In the genomic region with DNA sequence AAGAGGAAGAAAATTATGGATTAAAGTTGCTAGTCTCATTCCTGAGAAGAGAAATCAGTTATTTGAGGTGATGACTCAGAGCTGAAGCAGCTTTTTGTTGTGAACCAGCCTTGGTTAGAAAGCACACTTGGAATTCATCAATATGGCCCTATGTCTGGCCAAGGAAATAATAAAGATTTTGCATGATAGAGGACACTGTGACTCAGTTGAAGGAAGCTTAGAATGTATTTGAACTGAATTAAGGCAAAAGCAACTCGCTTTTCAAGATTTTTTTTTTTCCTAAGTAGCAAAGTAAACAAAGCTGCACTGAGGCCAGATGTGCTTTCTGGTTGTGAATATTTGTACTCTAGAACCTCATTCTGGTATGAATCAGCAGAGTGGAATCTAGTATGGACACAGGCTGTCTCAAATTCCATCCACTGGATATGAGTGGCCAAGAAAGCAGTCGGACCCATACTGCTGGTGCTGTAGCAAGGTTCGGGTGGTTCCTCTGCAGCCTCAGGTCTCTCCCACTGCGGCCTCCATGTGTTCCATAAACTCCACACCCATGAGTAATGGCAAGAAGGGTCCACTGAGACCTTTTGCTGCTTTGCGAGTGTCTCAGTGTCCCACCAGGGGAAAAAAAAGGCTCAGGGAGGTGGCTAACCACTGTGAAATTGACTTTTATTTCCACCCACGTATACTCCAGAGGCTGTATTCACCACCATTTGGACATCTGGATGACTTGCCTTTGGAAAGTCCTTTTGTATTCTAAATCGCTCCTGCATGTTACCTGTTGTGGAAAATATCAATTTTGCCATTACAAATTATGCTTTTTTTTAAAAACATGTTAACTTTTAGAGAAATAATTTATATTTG, we compare ENCODE assay signal across 1 cellular context.
TF ChIP-seq lines count a peak whose summit lies in the region.

No MANE protein-coding gene starts in this region.

TF ChIP-seq in HepG2, 621 proteins besides CTCF, POLR2A, EP300 and RAD21 (continued from another document and continues in another):
- TF ChIP-seq, protein P1, sequence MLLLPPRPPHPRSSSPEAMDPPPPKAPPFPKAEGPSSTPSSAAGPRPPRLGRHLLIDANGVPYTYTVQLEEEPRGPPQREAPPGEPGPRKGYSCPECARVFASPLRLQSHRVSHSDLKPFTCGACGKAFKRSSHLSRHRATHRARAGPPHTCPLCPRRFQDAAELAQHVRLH (CRISPR knock-in tag; IDR thresholded peaks at IDR 0.05; ENCODE audit: borderline replicate concordance, low read depth) = no peak
- TF ChIP-seq HNRNPUL1 (IDR thresholded peaks at IDR 0.05; ENCODE audit: low read depth, low read length) = no peak
- TF ChIP-seq ATF7-NPFF (CRISPR knock-in tag; IDR thresholded peaks at IDR 0.05; ENCODE audit: low read depth) = no peak
- TF ChIP-seq ZNF841 (CRISPR knock-in tag; IDR thresholded peaks at IDR 0.05; ENCODE audit: borderline replicate concordance) = no peak
- TF ChIP-seq ZNF883 (CRISPR knock-in tag; IDR thresholded peaks at IDR 0.05; ENCODE audit: not compliant biosample characterization) = no peak
- no peak for TF ChIP-seq HNRNPH1 (optimal IDR thresholded peaks at IDR 0.05; ENCODE audit: low read depth, low read length)
- TF ChIP-seq ZFP36L2 (CRISPR knock-in tag; IDR thresholded peaks at IDR 0.05) = no peak
- no peak for TF ChIP-seq MTA3 (CRISPR knock-in tag; IDR thresholded peaks at IDR 0.05)
- TF ChIP-seq MYNN (CRISPR knock-in tag; IDR thresholded peaks at IDR 0.05; ENCODE audit: low read depth) = no peak
- TF ChIP-seq IKZF1 (IDR thresholded peaks at IDR 0.05) = no peak
- TF ChIP-seq, protein P2, sequence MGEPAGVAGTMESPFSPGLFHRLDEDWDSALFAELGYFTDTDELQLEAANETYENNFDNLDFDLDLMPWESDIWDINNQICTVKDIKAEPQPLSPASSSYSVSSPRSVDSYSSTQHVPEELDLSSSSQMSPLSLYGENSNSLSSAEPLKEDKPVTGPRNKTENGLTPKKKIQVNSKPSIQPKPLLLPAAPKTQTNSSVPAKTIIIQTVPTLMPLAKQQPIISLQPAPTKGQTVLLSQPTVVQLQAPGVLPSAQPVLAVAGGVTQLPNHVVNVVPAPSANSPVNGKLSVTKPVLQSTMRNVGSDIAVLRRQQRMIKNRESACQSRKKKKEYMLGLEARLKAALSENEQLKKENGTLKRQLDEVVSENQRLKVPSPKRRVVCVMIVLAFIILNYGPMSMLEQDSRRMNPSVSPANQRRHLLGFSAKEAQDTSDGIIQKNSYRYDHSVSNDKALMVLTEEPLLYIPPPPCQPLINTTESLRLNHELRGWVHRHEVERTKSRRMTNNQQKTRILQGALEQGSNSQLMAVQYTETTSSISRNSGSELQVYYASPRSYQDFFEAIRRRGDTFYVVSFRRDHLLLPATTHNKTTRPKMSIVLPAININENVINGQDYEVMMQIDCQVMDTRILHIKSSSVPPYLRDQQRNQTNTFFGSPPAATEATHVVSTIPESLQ (CRISPR knock-in tag; conservative IDR thresholded peaks at IDR 0.05) = no peak
- TF ChIP-seq ZNF546 (CRISPR knock-in tag; conservative IDR thresholded peaks at IDR 0.05) = no peak
- TF ChIP-seq JUN (CRISPR knock-in tag; IDR thresholded peaks at IDR 0.05) = peak; percentile 56; the same call in 1 of the 2 replicates
- no peak for TF ChIP-seq KDM6A (CRISPR knock-in tag; IDR thresholded peaks at IDR 0.05; ENCODE audit: low read depth)
- TF ChIP-seq, protein P3, sequence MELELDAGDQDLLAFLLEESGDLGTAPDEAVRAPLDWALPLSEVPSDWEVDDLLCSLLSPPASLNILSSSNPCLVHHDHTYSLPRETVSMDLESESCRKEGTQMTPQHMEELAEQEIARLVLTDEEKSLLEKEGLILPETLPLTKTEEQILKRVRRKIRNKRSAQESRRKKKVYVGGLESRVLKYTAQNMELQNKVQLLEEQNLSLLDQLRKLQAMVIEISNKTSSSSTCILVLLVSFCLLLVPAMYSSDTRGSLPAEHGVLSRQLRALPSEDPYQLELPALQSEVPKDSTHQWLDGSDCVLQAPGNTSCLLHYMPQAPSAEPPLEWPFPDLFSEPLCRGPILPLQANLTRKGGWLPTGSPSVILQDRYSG (CRISPR knock-in tag; IDR thresholded peaks at IDR 0.05) = no peak
- TF ChIP-seq RFXAP (CRISPR knock-in tag; IDR thresholded peaks at IDR 0.05; ENCODE audit: borderline replicate concordance) = no peak
- TF ChIP-seq, protein P4, sequence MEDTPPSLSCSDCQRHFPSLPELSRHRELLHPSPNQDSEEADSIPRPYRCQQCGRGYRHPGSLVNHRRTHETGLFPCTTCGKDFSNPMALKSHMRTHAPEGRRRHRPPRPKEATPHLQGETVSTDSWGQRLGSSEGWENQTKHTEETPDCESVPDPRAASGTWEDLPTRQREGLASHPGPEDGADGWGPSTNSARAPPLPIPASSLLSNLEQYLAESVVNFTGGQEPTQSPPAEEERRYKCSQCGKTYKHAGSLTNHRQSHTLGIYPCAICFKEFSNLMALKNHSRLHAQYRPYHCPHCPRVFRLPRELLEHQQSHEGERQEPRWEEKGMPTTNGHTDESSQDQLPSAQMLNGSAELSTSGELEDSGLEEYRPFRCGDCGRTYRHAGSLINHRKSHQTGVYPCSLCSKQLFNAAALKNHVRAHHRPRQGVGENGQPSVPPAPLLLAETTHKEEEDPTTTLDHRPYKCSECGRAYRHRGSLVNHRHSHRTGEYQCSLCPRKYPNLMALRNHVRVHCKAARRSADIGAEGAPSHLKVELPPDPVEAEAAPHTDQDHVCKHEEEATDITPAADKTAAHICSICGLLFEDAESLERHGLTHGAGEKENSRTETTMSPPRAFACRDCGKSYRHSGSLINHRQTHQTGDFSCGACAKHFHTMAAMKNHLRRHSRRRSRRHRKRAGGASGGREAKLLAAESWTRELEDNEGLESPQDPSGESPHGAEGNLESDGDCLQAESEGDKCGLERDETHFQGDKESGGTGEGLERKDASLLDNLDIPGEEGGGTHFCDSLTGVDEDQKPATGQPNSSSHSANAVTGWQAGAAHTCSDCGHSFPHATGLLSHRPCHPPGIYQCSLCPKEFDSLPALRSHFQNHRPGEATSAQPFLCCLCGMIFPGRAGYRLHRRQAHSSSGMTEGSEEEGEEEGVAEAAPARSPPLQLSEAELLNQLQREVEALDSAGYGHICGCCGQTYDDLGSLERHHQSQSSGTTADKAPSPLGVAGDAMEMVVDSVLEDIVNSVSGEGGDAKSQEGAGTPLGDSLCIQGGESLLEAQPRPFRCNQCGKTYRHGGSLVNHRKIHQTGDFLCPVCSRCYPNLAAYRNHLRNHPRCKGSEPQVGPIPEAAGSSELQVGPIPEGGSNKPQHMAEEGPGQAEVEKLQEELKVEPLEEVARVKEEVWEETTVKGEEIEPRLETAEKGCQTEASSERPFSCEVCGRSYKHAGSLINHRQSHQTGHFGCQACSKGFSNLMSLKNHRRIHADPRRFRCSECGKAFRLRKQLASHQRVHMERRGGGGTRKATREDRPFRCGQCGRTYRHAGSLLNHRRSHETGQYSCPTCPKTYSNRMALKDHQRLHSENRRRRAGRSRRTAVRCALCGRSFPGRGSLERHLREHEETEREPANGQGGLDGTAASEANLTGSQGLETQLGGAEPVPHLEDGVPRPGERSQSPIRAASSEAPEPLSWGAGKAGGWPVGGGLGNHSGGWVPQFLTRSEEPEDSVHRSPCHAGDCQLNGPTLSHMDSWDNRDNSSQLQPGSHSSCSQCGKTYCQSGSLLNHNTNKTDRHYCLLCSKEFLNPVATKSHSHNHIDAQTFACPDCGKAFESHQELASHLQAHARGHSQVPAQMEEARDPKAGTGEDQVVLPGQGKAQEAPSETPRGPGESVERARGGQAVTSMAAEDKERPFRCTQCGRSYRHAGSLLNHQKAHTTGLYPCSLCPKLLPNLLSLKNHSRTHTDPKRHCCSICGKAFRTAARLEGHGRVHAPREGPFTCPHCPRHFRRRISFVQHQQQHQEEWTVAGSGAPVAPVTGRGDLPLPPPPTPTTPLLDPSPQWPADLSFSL (CRISPR knock-in tag; IDR thresholded peaks at IDR 0.05) = no peak
- TF ChIP-seq, protein P5, sequence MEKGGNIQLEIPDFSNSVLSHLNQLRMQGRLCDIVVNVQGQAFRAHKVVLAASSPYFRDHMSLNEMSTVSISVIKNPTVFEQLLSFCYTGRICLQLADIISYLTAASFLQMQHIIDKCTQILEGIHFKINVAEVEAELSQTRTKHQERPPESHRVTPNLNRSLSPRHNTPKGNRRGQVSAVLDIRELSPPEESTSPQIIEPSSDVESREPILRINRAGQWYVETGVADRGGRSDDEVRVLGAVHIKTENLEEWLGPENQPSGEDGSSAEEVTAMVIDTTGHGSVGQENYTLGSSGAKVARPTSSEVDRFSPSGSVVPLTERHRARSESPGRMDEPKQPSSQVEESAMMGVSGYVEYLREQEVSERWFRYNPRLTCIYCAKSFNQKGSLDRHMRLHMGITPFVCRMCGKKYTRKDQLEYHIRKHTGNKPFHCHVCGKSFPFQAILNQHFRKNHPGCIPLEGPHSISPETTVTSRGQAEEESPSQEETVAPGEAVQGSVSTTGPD (CRISPR knock-in tag; IDR thresholded peaks at IDR 0.05) = 0 out of 2 replicates have a peak, but pooled peaks have one; percentile 43
- peak; percentile 86 for TF ChIP-seq TEAD3 (CRISPR knock-in tag; optimal IDR thresholded peaks at IDR 0.05; ENCODE audit: borderline replicate concordance)
- TF ChIP-seq, protein P6, sequence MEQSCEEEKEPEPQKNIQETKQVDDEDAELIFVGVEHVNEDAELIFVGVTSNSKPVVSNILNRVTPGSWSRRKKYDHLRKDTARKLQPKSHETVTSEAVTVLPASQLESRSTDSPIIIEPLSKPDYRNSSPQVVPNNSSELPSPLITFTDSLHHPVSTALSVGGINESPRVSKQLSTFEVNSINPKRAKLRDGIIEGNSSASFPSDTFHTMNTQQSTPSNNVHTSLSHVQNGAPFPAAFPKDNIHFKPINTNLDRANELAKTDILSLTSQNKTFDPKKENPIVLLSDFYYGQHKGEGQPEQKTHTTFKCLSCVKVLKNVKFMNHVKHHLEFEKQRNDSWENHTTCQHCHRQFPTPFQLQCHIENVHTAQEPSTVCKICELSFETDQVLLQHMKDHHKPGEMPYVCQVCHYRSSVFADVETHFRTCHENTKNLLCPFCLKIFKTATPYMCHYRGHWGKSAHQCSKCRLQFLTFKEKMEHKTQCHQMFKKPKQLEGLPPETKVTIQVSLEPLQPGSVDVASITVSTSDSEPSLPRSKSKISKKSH (CRISPR knock-in tag; IDR thresholded peaks at IDR 0.05; ENCODE audit: borderline replicate concordance) = no peak
- no peak for TF ChIP-seq RARA (CRISPR knock-in tag; IDR thresholded peaks at IDR 0.05)
- TF ChIP-seq SMYD3 (CRISPR knock-in tag; IDR thresholded peaks at IDR 0.05) = no peak
- TF ChIP-seq ZNF616 (CRISPR knock-in tag; IDR thresholded peaks at IDR 0.05; ENCODE audit: low read depth) = no peak
- no peak for TF ChIP-seq SMAD1 (CRISPR knock-in tag; IDR thresholded peaks at IDR 0.05; ENCODE audit: borderline replicate concordance, low read depth)
- no peak for TF ChIP-seq BHLHE40 (IDR thresholded peaks at IDR 0.05; ENCODE audit: low read length)
- TF ChIP-seq, protein P7, sequence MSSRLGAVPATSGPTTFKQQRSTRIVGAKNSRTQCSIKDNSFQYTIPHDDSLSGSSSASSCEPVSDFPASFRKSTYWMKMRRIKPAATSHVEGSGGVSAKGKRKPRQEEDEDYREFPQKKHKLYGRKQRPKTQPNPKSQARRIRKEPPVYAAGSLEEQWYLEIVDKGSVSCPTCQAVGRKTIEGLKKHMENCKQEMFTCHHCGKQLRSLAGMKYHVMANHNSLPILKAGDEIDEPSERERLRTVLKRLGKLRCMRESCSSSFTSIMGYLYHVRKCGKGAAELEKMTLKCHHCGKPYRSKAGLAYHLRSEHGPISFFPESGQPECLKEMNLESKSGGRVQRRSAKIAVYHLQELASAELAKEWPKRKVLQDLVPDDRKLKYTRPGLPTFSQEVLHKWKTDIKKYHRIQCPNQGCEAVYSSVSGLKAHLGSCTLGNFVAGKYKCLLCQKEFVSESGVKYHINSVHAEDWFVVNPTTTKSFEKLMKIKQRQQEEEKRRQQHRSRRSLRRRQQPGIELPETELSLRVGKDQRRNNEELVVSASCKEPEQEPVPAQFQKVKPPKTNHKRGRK (CRISPR knock-in tag; IDR thresholded peaks at IDR 0.05) = no peak
- no peak for TF ChIP-seq ZNF552 (CRISPR knock-in tag; IDR thresholded peaks at IDR 0.05; ENCODE audit: borderline replicate concordance)
- peak; percentile 71 for TF ChIP-seq FOXA3 (CRISPR knock-in tag; IDR thresholded peaks at IDR 0.05)
- no peak for TF ChIP-seq ARNTL (CRISPR knock-in tag; IDR thresholded peaks at IDR 0.05)
- no peak for TF ChIP-seq ZNF782 (CRISPR knock-in tag; IDR thresholded peaks at IDR 0.05; ENCODE audit: borderline replicate concordance)
- peak; percentile 14; the same call in 1 of the 2 replicates for TF ChIP-seq MIXL1 (CRISPR knock-in tag; IDR thresholded peaks at IDR 0.05)
- TF ChIP-seq AGO2 (optimal IDR thresholded peaks at IDR 0.05; ENCODE audit: low read depth, low read length) = peak; percentile 66
- no peak for TF ChIP-seq ATRX (CRISPR knock-in tag; IDR thresholded peaks at IDR 0.05; ENCODE audit: borderline replicate concordance)
- no peak for TF ChIP-seq KLF6 (CRISPR knock-in tag; IDR thresholded peaks at IDR 0.05)
- no peak for TF ChIP-seq ZNF772 (CRISPR knock-in tag; IDR thresholded peaks at IDR 0.05)
- no peak for TF ChIP-seq ZMYM3 (CRISPR knock-in tag; IDR thresholded peaks at IDR 0.05)
- TF ChIP-seq, protein P8, sequence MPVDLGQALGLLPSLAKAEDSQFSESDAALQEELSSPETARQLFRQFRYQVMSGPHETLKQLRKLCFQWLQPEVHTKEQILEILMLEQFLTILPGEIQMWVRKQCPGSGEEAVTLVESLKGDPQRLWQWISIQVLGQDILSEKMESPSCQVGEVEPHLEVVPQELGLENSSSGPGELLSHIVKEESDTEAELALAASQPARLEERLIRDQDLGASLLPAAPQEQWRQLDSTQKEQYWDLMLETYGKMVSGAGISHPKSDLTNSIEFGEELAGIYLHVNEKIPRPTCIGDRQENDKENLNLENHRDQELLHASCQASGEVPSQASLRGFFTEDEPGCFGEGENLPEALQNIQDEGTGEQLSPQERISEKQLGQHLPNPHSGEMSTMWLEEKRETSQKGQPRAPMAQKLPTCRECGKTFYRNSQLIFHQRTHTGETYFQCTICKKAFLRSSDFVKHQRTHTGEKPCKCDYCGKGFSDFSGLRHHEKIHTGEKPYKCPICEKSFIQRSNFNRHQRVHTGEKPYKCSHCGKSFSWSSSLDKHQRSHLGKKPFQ (CRISPR knock-in tag; IDR thresholded peaks at IDR 0.05; ENCODE audit: insufficient replicate concordance) = no peak
- no peak for TF ChIP-seq ZFY (CRISPR knock-in tag; IDR thresholded peaks at IDR 0.05)
- TF ChIP-seq ISX (CRISPR knock-in tag; conservative IDR thresholded peaks at IDR 0.05) = no peak
- TF ChIP-seq ZKSCAN8 (CRISPR knock-in tag; IDR thresholded peaks at IDR 0.05; ENCODE audit: borderline replicate concordance) = no peak
- peak; percentile 82 for TF ChIP-seq FOSL1 (CRISPR knock-in tag; IDR thresholded peaks at IDR 0.05; ENCODE audit: borderline replicate concordance)
- no peak for TF ChIP-seq ZNF143 (CRISPR knock-in tag; IDR thresholded peaks at IDR 0.05)
- TF ChIP-seq ZNF660 (CRISPR knock-in tag; IDR thresholded peaks at IDR 0.05; ENCODE audit: borderline replicate concordance, low read depth) = no peak
- no peak for TF ChIP-seq ZSCAN22 (CRISPR knock-in tag; IDR thresholded peaks at IDR 0.05)
